8 cellular contexts compared by ENCODE assay signal in genomic region chr19:17205237-17206140, GRCh38. TPM values are rescaled to one million over a fixed set of nuclear protein-coding genes. Genes with fewer than 3 reads are reported as not detected.
DNase-seq lines count a peak whose midpoint lies in the region; ATAC-seq and TF ChIP-seq lines count a peak whose summit lies in the region.

No MANE protein-coding gene starts in this region.

- no peaks in the 10 kb centered on the region for H3K4me1 ChIP-seq in cardiac muscle cell (ENCODE audit: low read depth)

- H3K9me3 Mint-ChIP-seq in activated naive CD4-positive, alpha-beta T cell treated with anti-CD3 and anti-CD28 coated beads for 36 hours = no peaks in the 10 kb centered on the region

- DNase-seq in ACHN (peak; percentile 46), GM13977 (ENCODE audit: low spot score) (peak; percentile 67), RPMI8226 (peak; percentile 73), cardiac muscle cell (ENCODE audit: low read depth in 1 of 2, low spot score in 1 of 2) (peak; percentile 72), retinal pigment epithelial cell (ENCODE audit: low read depth) (no peak), NCI-H1048 (lab: John Stamatoyannopoulos, UW) (no peak)
- DNase-seq in activated naive CD4-positive, alpha-beta T cell treated with anti-CD3 and anti-CD28 coated beads for 36 hours = peak; percentile 73

- intact Hi-C loops in activated naive CD4-positive, alpha-beta T cell treated with anti-CD3 and anti-CD28 coated beads for 36 hours (cut with micrococcal nuclease) = loop anchor here (1.0 kb wide), 2 partner anchors 30 to 77 kb away; no protein-coding TSS in a partner anchor

- H3K27me3 ChIP-seq in cardiac muscle cell = no peaks in the 10 kb centered on the region

- peaks cover 14% of the 10 kb centered on the region for H3K36me3 ChIP-seq in cardiac muscle cell

- H3K4me3 ChIP-seq in cardiac muscle cell = no peak overlapping the region
- no peak overlapping the region for H3K4me3 ChIP-seq in retinal pigment epithelial cell (ENCODE audit: low read length)

- H3K4me1 Mint-ChIP-seq in activated naive CD4-positive, alpha-beta T cell treated with anti-CD3 and anti-CD28 coated beads for 36 hours (ENCODE audit: low read depth) = peaks cover 4% of the 10 kb centered on the region

- H3K9me3 ChIP-seq in cardiac muscle cell (ENCODE audit: low read depth) = no peaks in the 10 kb centered on the region

- in situ Hi-C loops in ACHN (cut with HindIII; ENCODE audit: low pct_ligation_motif_present, low pct_unique_long_range_greater_than_20kb, low sequenced_read_pairs) (no loop called here), GM13977 (cut with MboI; ENCODE audit: low pct_unique_long_range_greater_than_20kb, low sequenced_read_pairs, unreplicated experiment) (no loop called here)

- TF ChIP-seq CTCF in GM13977 (IDR thresholded peaks at IDR 0.05; ENCODE audit: extremely low read depth, insufficient read depth, missing control alignments) = peak; percentile 74
- TF ChIP-seq CTCF in cardiac muscle cell (IDR thresholded peaks at IDR 0.05; ENCODE audit: low read depth, low read length) = peak; percentile 76
- peak; percentile 78 for TF ChIP-seq CTCF in retinal pigment epithelial cell (conservative IDR thresholded peaks at IDR 0.05; ENCODE audit: low read depth, low read length)

- no peak overlapping the region for H3K27ac Mint-ChIP-seq in activated naive CD4-positive, alpha-beta T cell treated with anti-CD3 and anti-CD28 coated beads for 36 hours

- no peak overlapping the region for H3K4me3 Mint-ChIP-seq in activated naive CD4-positive, alpha-beta T cell treated with anti-CD3 and anti-CD28 coated beads for 36 hours

- H3K27ac ChIP-seq in cardiac muscle cell = no peak overlapping the region

- H3K36me3 Mint-ChIP-seq in activated naive CD4-positive, alpha-beta T cell treated with anti-CD3 and anti-CD28 coated beads for 36 hours (ENCODE audit: low read depth) = peaks cover 25% of the 10 kb centered on the region

- no peaks in the 10 kb centered on the region for H3K27me3 Mint-ChIP-seq in activated naive CD4-positive, alpha-beta T cell treated with anti-CD3 and anti-CD28 coated beads for 36 hours (ENCODE audit: low read depth)

- no peak for ATAC-seq in HG02763 (IDR thresholded peaks at IDR 0.05; ENCODE audit: unreplicated experiment)

- CTCF ChIA-PET in activated naive CD4-positive, alpha-beta T cell treated with anti-CD3 and anti-CD28 coated beads for 36 hours (lab: Charles Lee) = interaction anchor here (0.6 to 2.2 kb wide), 7 partner anchors 9 to 87 kb away, joined by 3 to 8 read pairs (median 3); partner anchors contain the start of gene USE1

RNA-seq across cellular contexts. Expression of gene USE1, which starts 9.7 kb away (rescaled TPM):
- total RNA-seq in activated naive CD4-positive, alpha-beta T cell treated with anti-CD3 and anti-CD28 coated beads for 36 hours = 10 to 100 TPM; 24.7 to 25.3 TPM
- 24.3 and 38.1 TPM in 2 replicates for total RNA-seq in cardiac muscle cell
- polyA plus RNA-seq in cardiac muscle cell = 28.5 and 47.8 TPM in 2 replicates

RNA-seq across cellular contexts. Expression of gene OCEL1, which starts 20.5 kb away (rescaled TPM):
- total RNA-seq in activated naive CD4-positive, alpha-beta T cell treated with anti-CD3 and anti-CD28 coated beads for 36 hours = 1 to 10 TPM; 8.7 to 9.3 TPM
- total RNA-seq in cardiac muscle cell = 9.3 and 14.5 TPM in 2 replicates
- 31.3 and 42.5 TPM in 2 replicates for polyA plus RNA-seq in cardiac muscle cell

RNA-seq across cellular contexts. Expression of gene NR2F6, which starts 40.2 kb away (rescaled TPM):
- 1 to 10 TPM; 5.3 to 6.0 TPM for total RNA-seq in activated naive CD4-positive, alpha-beta T cell treated with anti-CD3 and anti-CD28 coated beads for 36 hours
- 147 and 173 TPM in 2 replicates for total RNA-seq in cardiac muscle cell
- polyA plus RNA-seq in cardiac muscle cell = 124 and 141 TPM in 2 replicates

RNA-seq across cellular contexts. Expression of gene USHBP1, which starts 59.1 kb away (rescaled TPM):
- under 1 TPM in 1 of 2 experiments, not detected in 1; 0.20 TPM for total RNA-seq in activated naive CD4-positive, alpha-beta T cell treated with anti-CD3 and anti-CD28 coated beads for 36 hours
- 0.07 and 0.39 TPM in 2 replicates for total RNA-seq in cardiac muscle cell
- polyA plus RNA-seq in cardiac muscle cell = 0.56 and 2.2 TPM in 2 replicates

Comparison
In these comparisons a context has a peak if more than half of its experiments do, and no peak if none do; other contexts are left out.
1. DNase-seq: peak in ACHN (single experiment), GM13977 (single experiment), RPMI8226 (single experiment), activated naive CD4-positive, alpha-beta T cell treated with anti-CD3 and anti-CD28 coated beads for 36 hours (single experiment) and cardiac muscle cell (2 of 2); none in retinal pigment epithelial cell (single experiment) and NCI-H1048 (single experiment).
2. RNA of gene NR2F6, which starts 40.2 kb away (total RNA-seq): 147 to 173 TPM in cardiac muscle cell; 5.3 to 6.0 TPM in activated naive CD4-positive, alpha-beta T cell treated with anti-CD3 and anti-CD28 coated beads for 36 hours; every median in the first group is over 10 times any median in the second.
3. Peak in every context shown above with its lines, with median percentiles within 50 percentile points of each other: CTCF ChIP-seq.